Comparison of ENCODE assay signal across 8 cellular contexts in the genomic region with DNA sequence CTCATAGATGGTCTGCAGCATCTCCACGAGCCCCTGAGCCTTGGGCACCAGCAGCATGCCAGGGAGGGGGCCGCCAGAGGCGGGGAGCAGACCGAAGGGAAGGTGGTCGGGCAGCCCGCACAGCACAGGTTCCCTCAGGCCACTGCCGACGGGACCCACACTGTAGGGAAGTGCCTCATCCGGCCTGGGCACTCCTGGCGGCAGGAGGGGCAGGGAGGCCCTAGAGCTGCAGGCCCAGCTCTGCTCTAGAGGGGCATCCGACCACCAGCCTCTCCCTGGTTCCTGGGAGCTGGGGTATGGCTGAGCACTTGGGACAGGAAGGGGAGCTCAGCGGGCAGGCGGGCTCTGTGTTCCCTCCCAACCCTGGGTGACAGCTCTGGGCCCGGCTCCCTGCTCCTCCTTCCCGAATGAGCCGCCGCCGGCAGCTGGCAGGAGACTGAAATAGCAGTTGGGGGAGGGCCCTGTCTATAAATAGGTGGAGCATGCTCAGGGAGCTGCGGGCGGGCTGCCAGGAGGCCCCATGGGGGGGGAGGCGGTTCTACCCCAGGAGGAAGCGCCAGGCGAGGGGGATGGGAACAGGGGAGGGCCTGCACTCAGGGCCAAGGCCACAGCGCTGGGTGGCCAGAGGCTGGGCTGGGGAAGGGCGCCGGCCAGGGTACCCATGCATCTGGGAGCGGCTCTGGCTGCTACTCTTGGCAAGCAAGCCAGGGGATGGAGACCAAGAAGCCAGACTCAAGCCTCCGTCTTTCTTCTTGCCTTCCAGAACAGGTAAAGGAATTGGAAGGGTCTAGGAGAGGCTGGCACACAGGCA.
A peak's percentile ranks its signal among the peaks of the same experiment; 100 is the strongest.
DNase-seq lines count a peak whose midpoint lies in the region; ATAC-seq, FAIRE-seq and TF ChIP-seq lines count a peak whose summit lies in the region.

No MANE protein-coding gene starts in this region.

- no peak for TF ChIP-seq CTCF in GM06990 (IDR thresholded peaks at IDR 0.05; ENCODE audit: insufficient read depth, low read length, poor library complexity, severe bottlenecking)

- peak; percentile 41 for ATAC-seq in HG03439 (IDR thresholded peaks at IDR 0.05; ENCODE audit: unreplicated experiment)

- H3K27me3 ChIP-seq in GM06990 (replicated peaks; ENCODE audit: control insufficient read depth, insufficient read depth, low read length): no peaks in the 10 kb centered on the region

- no peaks in the 10 kb centered on the region; the same call in none of the 2 replicates for H3K36me3 ChIP-seq in GM06990 (ENCODE audit: control insufficient read depth, insufficient read depth, low read length)

- DNase-seq in GM06990 (ENCODE audit: extremely low read depth, insufficient read length): peak; percentile 81
- DNase-seq in NCI-H526 treated with DMSO at 0.1 percent for 48 hours (lab: John Stamatoyannopoulos, UW): peak; percentile 87
- peak; percentile 83 for DNase-seq in activated CD8-positive, alpha-beta memory T cell treated with anti-CD3 and anti-CD28 coated beads for 24 hours
- DNase-seq in midbrain (lab: John Stamatoyannopoulos, UW): peak; percentile 98
- peak; percentile 56 to 65 for DNase-seq in stimulated activated CD8-positive, alpha-beta memory T cell treated with anti-CD3 and anti-CD28 coated beads, Interleukin-2, amount 100 ng/mL, for 48 hours (ENCODE audit: low read depth in 2 of 2)
- no peak for DNase-seq in NK-92 treated with Interleukin-12 subunit alpha and Interleukin-12 subunit beta, amount 100 ng/mL, for 24 hours (lab: John Stamatoyannopoulos, UW)

- H3K4me3 ChIP-seq in GM06990 (replicated peaks; ENCODE audit: low read depth, low read length): peak overlapping the region; percentile 70

- peak; percentile 35 for FAIRE-seq in endometrium (lab: Jason Lieb, UNC)
